Comparison of ENCODE assay signal across 6 cellular contexts in the genomic region with DNA sequence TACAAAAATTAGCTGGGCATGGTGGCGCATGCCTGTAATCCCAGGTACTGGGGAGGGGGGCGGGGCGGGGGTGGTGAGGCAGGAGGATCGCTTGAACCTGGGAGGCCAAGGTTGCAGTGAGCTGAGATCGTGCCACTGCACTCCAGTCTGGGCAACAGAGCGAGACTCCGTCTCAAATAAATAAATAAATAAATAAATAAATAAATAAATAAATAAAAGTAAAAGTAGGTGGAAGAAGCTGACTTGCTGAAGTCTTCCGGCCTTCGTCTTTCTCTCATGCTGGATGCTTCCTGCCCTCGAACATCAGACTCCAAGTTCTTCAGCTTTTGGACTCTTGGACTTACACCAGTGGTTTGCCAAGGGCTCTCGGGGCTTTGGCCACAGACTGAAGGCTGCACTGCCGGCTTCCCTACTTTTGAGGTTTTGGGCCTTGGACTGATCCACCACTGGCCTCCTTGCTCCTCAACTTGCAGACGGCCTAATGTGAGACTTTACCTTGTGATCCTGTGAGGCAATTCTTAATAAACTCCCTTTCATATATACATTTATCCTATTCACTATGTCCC. TPM values are rescaled to one million over a fixed set of nuclear protein-coding genes. Genes with fewer than 3 reads are reported as not detected.
DNase-seq lines count a peak whose midpoint lies in the region; ATAC-seq and TF ChIP-seq lines count a peak whose summit lies in the region.
"Not testable (repeated sequence)": the region's sequence is repeated elsewhere in the genome, so short reads cannot be mapped to it uniquely, and the experiment has no call there.

No MANE protein-coding gene starts in this region.

- ATAC-seq in CD8-positive, alpha-beta T cell; PC-3: not testable (repeated sequence)

- peak overlapping the region; percentile 95 for H3K27ac ChIP-seq in CD8-positive, alpha-beta T cell (ENCODE audit: low read depth, low read length)
- H3K27ac ChIP-seq in PC-3 (ENCODE audit: low read length), result not testable (repeated sequence)

- not testable (repeated sequence) for H3K9me2 ChIP-seq in PC-3 (replicated peaks; ENCODE audit: low read length)

- H3K9me3 ChIP-seq in CD8-positive, alpha-beta T cell (ENCODE audit: low read length); PC-3 (ENCODE audit: low read length); adipocyte (ENCODE audit: control insufficient read depth, low read length); mucosa of stomach (ENCODE audit: control insufficient read depth, low read length): not testable (repeated sequence)

- peak overlapping the region; percentile 74 for H3K9ac ChIP-seq in PC-3 (ENCODE audit: low read length)
- H3K9ac ChIP-seq in adipocyte (ENCODE audit: low read length), result peak overlapping the region; percentile 92
- peak overlapping the region; percentile 82 for H3K9ac ChIP-seq in mucosa of stomach (ENCODE audit: low read length)

- POLR2A ChIA-PET in CD8-positive, alpha-beta T cell (lab: Charles Lee), result interaction anchor here (0.6 to 2.7 kb wide), 8 partner anchors 8 to 519 kb away, joined by 3 to 18 read pairs (median 4); a partner anchor contains a TSS
- POLR2A ChIA-PET in PC-3 (lab: Charles Lee; ENCODE audit: unreplicated experiment), result not testable (repeated sequence)

- H3K27me3 Mint-ChIP-seq in CD8-positive, alpha-beta T cell (ENCODE audit: low read depth); stimulated activated naive CD8-positive, alpha-beta T cell treated with anti-CD3 and anti-CD28 coated beads, Interleukin-15, Interleukin-2, amounts not matched to agents 100 ng/mL and 50 ng/mL, for 24 hours: not testable (repeated sequence)

- peaks cover 20% of the 10 kb centered on the region for H3K4me1 Mint-ChIP-seq in CD8-positive, alpha-beta T cell (ENCODE audit: low read depth)
- peaks cover 17% of the 10 kb centered on the region for H3K4me1 Mint-ChIP-seq in stimulated activated naive CD8-positive, alpha-beta T cell treated with anti-CD3 and anti-CD28 coated beads, Interleukin-15, Interleukin-2, amounts not matched to agents 100 ng/mL and 50 ng/mL, for 24 hours (ENCODE audit: low read depth)

- peak overlapping the region; percentile 96 for H2AFZ ChIP-seq in PC-3 (ENCODE audit: low read length)

- not testable (repeated sequence) for H3F3A ChIP-seq in PC-3 (ENCODE audit: low read length, unreplicated experiment)

- H3K36me3 ChIP-seq in CD8-positive, alpha-beta T cell (ENCODE audit: insufficient read depth, low read length); PC-3 (ENCODE audit: low read depth, low read length); mucosa of stomach (ENCODE audit: control insufficient read depth, insufficient read depth, low read length): not testable (repeated sequence)
- H3K36me3 ChIP-seq in adipocyte (ENCODE audit: control insufficient read depth, insufficient read depth, low read length, severe bottlenecking), result peaks cover 18% of the 10 kb centered on the region

- H3K4me2 ChIP-seq in PC-3 (ENCODE audit: low read length), result peak overlapping the region; percentile 96

- H3K4me3 Mint-ChIP-seq in CD8-positive, alpha-beta T cell, result peak overlapping the region; percentile 92
- peak overlapping the region; percentile 86 for H3K4me3 Mint-ChIP-seq in stimulated activated naive CD8-positive, alpha-beta T cell treated with anti-CD3 and anti-CD28 coated beads, Interleukin-15, Interleukin-2, amounts not matched to agents 100 ng/mL and 50 ng/mL, for 24 hours

- BruUV-seq in PC-3 (replicated peaks; lab: Mats Ljungman, UMichigan), result not testable (repeated sequence)

- not testable (repeated sequence) for H4K20me1 ChIP-seq in PC-3 (ENCODE audit: low read length)

- peak overlapping the region; percentile 92 for H3K27ac Mint-ChIP-seq in CD8-positive, alpha-beta T cell
- H3K27ac Mint-ChIP-seq in stimulated activated naive CD8-positive, alpha-beta T cell treated with anti-CD3 and anti-CD28 coated beads, Interleukin-15, Interleukin-2, amounts not matched to agents 100 ng/mL and 50 ng/mL, for 24 hours, result peak overlapping the region; percentile 82

- intact Hi-C loops in CD8-positive, alpha-beta T cell (cut with DNase I, micrococcal nuclease), result loop anchor here (1.0 to 2.0 kb wide), 9 partner anchors 8 to 203 kb away; a partner anchor contains a TSS
- intact Hi-C loops in PC-3 (cut with micrococcal nuclease), result loop anchor here (5.0 kb wide), 1 partner anchor 44 kb away; a partner anchor contains a TSS

- not testable (repeated sequence) for H3K27me3 ChIP-seq in CD8-positive, alpha-beta T cell (ENCODE audit: insufficient read depth, low read length); PC-3 (ENCODE audit: low read length); adipocyte (replicated peaks; ENCODE audit: control insufficient read depth, insufficient read depth, low read length); mucosa of stomach (ENCODE audit: control insufficient read depth, insufficient read depth, low read length)

- not testable (repeated sequence) for H3K9me3 Mint-ChIP-seq in CD8-positive, alpha-beta T cell; stimulated activated naive CD8-positive, alpha-beta T cell treated with anti-CD3 and anti-CD28 coated beads, Interleukin-15, Interleukin-2, amounts not matched to agents 100 ng/mL and 50 ng/mL, for 24 hours

- not testable (repeated sequence) for TF ChIP-seq CTCF in CD8-positive, alpha-beta T cell (IDR thresholded peaks at IDR 0.05); PC-3 (conservative IDR thresholded peaks at IDR 0.05; ENCODE audit: low read depth, low read length); fibroblast of mammary gland (conservative IDR thresholded peaks at IDR 0.05; ENCODE audit: control insufficient read depth, insufficient read depth, low read depth, low read length)

- H3K36me3 Mint-ChIP-seq in CD8-positive, alpha-beta T cell, result peaks cover 24% of the 10 kb centered on the region
- peaks cover 12% of the 10 kb centered on the region for H3K36me3 Mint-ChIP-seq in stimulated activated naive CD8-positive, alpha-beta T cell treated with anti-CD3 and anti-CD28 coated beads, Interleukin-15, Interleukin-2, amounts not matched to agents 100 ng/mL and 50 ng/mL, for 24 hours (ENCODE audit: low read depth)

- CTCF ChIA-PET in CD8-positive, alpha-beta T cell (lab: Charles Lee), result interaction anchor here (0.6 to 2.2 kb wide), 9 partner anchors 10 to 198 kb away, joined by 3 to 13 read pairs (median 4); a partner anchor contains a TSS
- CTCF ChIA-PET in PC-3 (lab: Charles Lee), result interaction anchor here (1.6 kb wide), 1 partner anchor 8 kb away, joined by 11 read pairs; a partner anchor contains a TSS

- not testable (repeated sequence) for H3K79me2 ChIP-seq in PC-3 (ENCODE audit: low read length)

- DNase-seq in CD8-positive, alpha-beta T cell; PC-3; adipocyte (ENCODE audit: low read depth); fibroblast of mammary gland (ENCODE audit: low read depth): not testable (repeated sequence)

- peaks cover 12% of the 10 kb centered on the region for H3K4me1 ChIP-seq in CD8-positive, alpha-beta T cell (ENCODE audit: insufficient read depth, low read length)
- H3K4me1 ChIP-seq in PC-3 (ENCODE audit: insufficient read depth, low read length), result peaks cover 10% of the 10 kb centered on the region
- peaks cover 27% of the 10 kb centered on the region for H3K4me1 ChIP-seq in adipocyte (ENCODE audit: control insufficient read depth, insufficient read depth, low read length)
- H3K4me1 ChIP-seq in mucosa of stomach (ENCODE audit: control insufficient read depth, insufficient read depth, low read length), result not testable (repeated sequence)

- H3K4me3 ChIP-seq in CD8-positive, alpha-beta T cell (ENCODE audit: low read depth, low read length), result peak overlapping the region; percentile 89
- H3K4me3 ChIP-seq in PC-3 (ENCODE audit: low read length), result peak overlapping the region; percentile 93
- peak overlapping the region; percentile 90 for H3K4me3 ChIP-seq in adipocyte (ENCODE audit: low read length)
- peak overlapping the region; percentile 76 for H3K4me3 ChIP-seq in fibroblast of mammary gland (ENCODE audit: control insufficient read depth, low read depth, low read length)
- peak overlapping the region; percentile 75 for H3K4me3 ChIP-seq in mucosa of stomach (ENCODE audit: low read length)

RNA-seq across cellular contexts. Expression of a gene that starts 0.6 kb away (rescaled TPM):
- 10 to 100 TPM; 29.5 to 38.8 TPM for total RNA-seq in CD8-positive, alpha-beta T cell
- total RNA-seq in PC-3 (2014; rRNA removed), result 9.2 and 9.8 TPM in 2 replicates

RNA-seq across cellular contexts. Expression of a gene that starts 8.0 kb away (rescaled TPM):
- total RNA-seq in CD8-positive, alpha-beta T cell, result 10 to 100 TPM; 27.7 to 29.9 TPM
- 19.1 and 26.7 TPM in 2 replicates for total RNA-seq in PC-3 (2014; rRNA removed)

RNA-seq across cellular contexts. Expression of a gene that starts 34.0 kb away (rescaled TPM):
- total RNA-seq in CD8-positive, alpha-beta T cell, result 100 to 1,000 TPM; 154 to 159 TPM
- total RNA-seq in PC-3 (2014; rRNA removed), result 182 and 199 TPM in 2 replicates

RNA-seq across cellular contexts. Expression of a gene that starts 36.3 kb away (rescaled TPM):
- not detected for total RNA-seq in CD8-positive, alpha-beta T cell
- 0.18 TPM in 1 of 2 replicates, not detected in the other for total RNA-seq in PC-3 (2014; rRNA removed)

RNA-seq across cellular contexts. Expression of a gene that starts 42.0 kb away (rescaled TPM):
- total RNA-seq in CD8-positive, alpha-beta T cell, result 1 to 10 TPM; 6.8 to 7.4 TPM
- total RNA-seq in PC-3 (2014; rRNA removed), result 91.6 and 98.6 TPM in 2 replicates
